In the genomic region with DNA sequence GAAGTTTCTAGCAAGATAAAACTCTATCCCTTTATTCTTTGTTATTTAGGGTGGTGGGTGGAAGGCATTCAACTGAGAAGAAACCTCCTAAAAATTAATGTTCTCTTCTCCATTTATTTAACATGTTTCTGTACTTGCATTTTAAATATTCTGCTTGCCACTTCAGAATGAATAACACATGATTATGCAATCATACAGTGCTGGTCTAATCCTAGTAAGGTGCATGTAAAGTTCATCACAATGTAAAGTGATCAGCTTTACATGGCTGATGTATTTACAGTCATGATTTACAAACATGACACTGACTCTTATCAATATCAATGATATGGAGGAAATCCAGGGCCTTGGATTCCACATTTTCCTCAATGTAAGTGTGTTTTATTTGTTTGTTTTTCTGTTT, we compare ENCODE assay signal across 15 cellular contexts.
"Had no signal": no experiment of that assay in that cellular context is flagged by ENCODE, and none has a peak within 500 bp of the region (broad histone marks: within the 10 kb centered on the region; RNA-seq: fewer than 3 reads in every experiment).

No MANE protein-coding gene starts in this region.

- H3K4me1 ChIP-seq: uterus had no signal

- H3K27me3 ChIP-seq: tibial artery, uterus had no signal

- H3K36me3 ChIP-seq: tibial artery, uterus had no signal

- H3K9me3 ChIP-seq: tibial artery, uterus had no signal

- H3K4me3 ChIP-seq: tibial artery, uterus had no signal

- H3K27ac ChIP-seq: tibial artery, uterus had no signal

- DNase-seq: activated CD4-positive, alpha-beta memory T cell treated with anti-CD3 and anti-CD28 coated beads for 36 hours; activated CD4-positive, alpha-beta T cell treated with anti-CD3 and anti-CD28 coated beads for 1 hour; activated gamma-delta T cell treated with Interleukin-2 at 50 U/mL for 16 hours; activated naive CD8-positive, alpha-beta T cell treated with anti-CD3 and anti-CD28 coated beads, Interleukin-2, amount 10 ng/mL, durations not matched to agents 7 days and 5 days; activated T-cell treated with anti-CD3 and anti-CD28 coated beads, Interleukin-2, amount 50 U/mL, for 72 hours; central memory CD4-positive, alpha-beta T cell; cortex of kidney; effector memory CD4-positive, alpha-beta T cell; glutamatergic neuron; immature natural killer cell; mammary epithelial cell; nucleus accumbens; small intestine; tibial artery; uterus had no signal
